Comparison of ENCODE assay signal across 20 cellular contexts in the genomic region with DNA sequence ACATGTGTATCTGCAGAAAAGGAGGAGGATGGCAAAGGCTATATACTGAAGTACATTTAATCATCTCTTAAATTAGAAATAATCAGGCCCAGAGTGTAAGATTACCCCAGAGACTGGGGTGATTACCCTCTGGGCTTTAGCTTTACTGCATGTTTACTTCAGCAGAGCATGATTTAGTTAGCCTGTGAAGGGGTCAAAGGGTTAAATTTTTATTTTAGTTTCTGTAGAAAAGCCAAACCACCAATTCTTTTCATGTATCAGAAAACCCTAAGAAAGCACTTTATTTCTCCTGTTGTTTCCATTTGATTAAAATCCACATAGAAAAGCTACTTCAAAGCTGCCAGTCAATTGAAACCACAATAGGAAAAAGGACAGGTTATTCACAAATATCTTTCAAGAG.
DNase-seq lines count a peak whose midpoint lies in the region; ATAC-seq and TF ChIP-seq lines count a peak whose summit lies in the region.
"Had no signal": no experiment of that assay in that cellular context is flagged by ENCODE, and none has a peak within 500 bp of the region (broad histone marks: within the 10 kb centered on the region; RNA-seq: fewer than 3 reads in every experiment).

No MANE protein-coding gene starts in this region.

- no peak overlapping the region for H3K4me3 Mint-ChIP-seq in activated T-helper 1 cell treated with anti-CD3 and anti-CD28 coated beads, Interleukin-12 subunit alpha, Interleukin-12 subunit beta, Interleukin-2, Interleukin-4 antibody, amounts not matched to agents 30 ng/mL and 10 ng/mL and 1 ng/mL, durations not matched to agents 14 hours and 24 hours and 36 hours
- H3K4me3 Mint-ChIP-seq in CD8-positive, alpha-beta T cell: no peak overlapping the region
- H3K4me3 Mint-ChIP-seq: H9 had no signal

- H3K36me3 ChIP-seq in HEK293 (ENCODE audit: control insufficient read depth in 2 of 2, insufficient read depth in 1 of 2, low read length in 2 of 2): no peaks in the 10 kb centered on the region
- H3K36me3 ChIP-seq in fibroblast of lung (ENCODE audit: control insufficient read depth, insufficient read depth, low read length): no peaks in the 10 kb centered on the region
- no peaks in the 10 kb centered on the region for H3K36me3 ChIP-seq in parathyroid adenoma (ENCODE audit: control insufficient read depth, insufficient read depth, low read length)
- no peaks in the 10 kb centered on the region for H3K36me3 ChIP-seq in CD8-positive, alpha-beta T cell (ENCODE audit: insufficient read depth, low read length)
- H3K36me3 ChIP-seq: MG63 had no signal

- H3K9ac ChIP-seq in fibroblast of lung (ENCODE audit: insufficient read depth, low read length) (no peak overlapping the region), parathyroid adenoma (no peak overlapping the region)
- H3K9ac ChIP-seq: GM23248 had no signal

- peaks cover 5% of the 10 kb centered on the region for H3K27me3 Mint-ChIP-seq in activated T-helper 1 cell treated with anti-CD3 and anti-CD28 coated beads, Interleukin-12 subunit alpha, Interleukin-12 subunit beta, Interleukin-2, Interleukin-4 antibody, amounts not matched to agents 30 ng/mL and 10 ng/mL and 1 ng/mL, durations not matched to agents 14 hours and 24 hours and 36 hours (ENCODE audit: insufficient read depth)
- peaks cover 13% of the 10 kb centered on the region for H3K27me3 Mint-ChIP-seq in CD8-positive, alpha-beta T cell (ENCODE audit: low read depth)

- H3K27ac Mint-ChIP-seq in activated T-helper 1 cell treated with anti-CD3 and anti-CD28 coated beads, Interleukin-12 subunit alpha, Interleukin-12 subunit beta, Interleukin-2, Interleukin-4 antibody, amounts not matched to agents 30 ng/mL and 10 ng/mL and 1 ng/mL, durations not matched to agents 14 hours and 24 hours and 36 hours: peak overlapping the region; percentile 61
- H3K27ac Mint-ChIP-seq in CD8-positive, alpha-beta T cell: no peak overlapping the region
- H3K27ac Mint-ChIP-seq: H9 had no signal

- H4K20me1 ChIP-seq in fibroblast of lung (ENCODE audit: control insufficient read depth, extremely low read depth, insufficient read depth, low read length): no peaks in the 10 kb centered on the region

- H3K27me3 ChIP-seq in fibroblast of lung (ENCODE audit: control insufficient read depth, insufficient read depth, low read length): no peaks in the 10 kb centered on the region
- no peaks in the 10 kb centered on the region for H3K27me3 ChIP-seq in parathyroid adenoma (ENCODE audit: control insufficient read depth, insufficient read depth, low read length)
- no peaks in the 10 kb centered on the region for H3K27me3 ChIP-seq in CD8-positive, alpha-beta T cell (ENCODE audit: insufficient read depth, low read length)
- H3K27me3 ChIP-seq: MG63 had no signal

- CTCF ChIA-PET in HEK293 (lab: Yijun Ruan, JAX): interaction anchor here (0.6 to 0.8 kb wide), 2 partner anchors 101 to 128 kb away, joined by 4 read pairs; no protein-coding TSS in a partner anchor
- CTCF ChIA-PET in CD8-positive, alpha-beta T cell (lab: Charles Lee): no interaction called here

- peaks cover 21% of the 10 kb centered on the region for H3K4me1 Mint-ChIP-seq in activated T-helper 1 cell treated with anti-CD3 and anti-CD28 coated beads, Interleukin-12 subunit alpha, Interleukin-12 subunit beta, Interleukin-2, Interleukin-4 antibody, amounts not matched to agents 30 ng/mL and 10 ng/mL and 1 ng/mL, durations not matched to agents 14 hours and 24 hours and 36 hours (ENCODE audit: low read depth)
- H3K4me1 Mint-ChIP-seq in CD8-positive, alpha-beta T cell (ENCODE audit: low read depth): no peaks in the 10 kb centered on the region

- no peak for DNase-seq in activated T-helper 1 cell treated with anti-CD3 and anti-CD28 coated beads, Interleukin-12 subunit alpha, Interleukin-12 subunit beta, Interleukin-2, Interleukin-4 antibody, amounts not matched to agents 30 ng/mL and 10 ng/mL and 1 ng/mL, durations not matched to agents 14 hours and 24 hours and 36 hours (ENCODE audit: low spot score)
- DNase-seq in fibroblast of lung (ENCODE audit: low read depth in 2 of 2) (peak; percentile 14 to 46), NCI-H1092 treated with DMSO at 0.1 percent for 48 hours (lab: John Stamatoyannopoulos, UW) (no peak)
- no peak for DNase-seq in CD8-positive, alpha-beta T cell
- DNase-seq: DMS79; GM23248; H9; Kasumi-1; MG63; NCI-H1417 treated with DMSO at 0.1 percent for 48 hours; NCI-H187 treated with DMSO at 0.1 percent for 48 hours; NCI-H2107; NCI-H69; NK-92 treated with Interleukin-12 subunit alpha and Interleukin-12 subunit beta, amount 100 ng/mL, for 24 hours; SIG-M5 had no signal

- POLR2A ChIA-PET in HEK293 (lab: Yijun Ruan, JAX): no interaction called here
- POLR2A ChIA-PET in CD8-positive, alpha-beta T cell (lab: Charles Lee): no interaction called here

- intact Hi-C loops in activated T-helper 1 cell treated with anti-CD3 and anti-CD28 coated beads, Interleukin-12 subunit alpha, Interleukin-12 subunit beta, Interleukin-2, Interleukin-4 antibody, amounts not matched to agents 30 ng/mL and 10 ng/mL and 1 ng/mL, durations not matched to agents 14 hours and 24 hours and 36 hours (cut with micrococcal nuclease): loop anchor here (2.0 to 5.0 kb wide), 2 partner anchors 102 to 230 kb away; partner anchors contain the start of gene LSM8
- intact Hi-C loops in CD8-positive, alpha-beta T cell (cut with DNase I, micrococcal nuclease): no loop called here

- ATAC-seq in CD8-positive, alpha-beta T cell: no peak
- ATAC-seq in HG02870 (IDR thresholded peaks at IDR 0.05; ENCODE audit: unreplicated experiment): no peak
- ATAC-seq in GM21381 (IDR thresholded peaks at IDR 0.05; ENCODE audit: unreplicated experiment): no peak

- H3K36me3 Mint-ChIP-seq in activated T-helper 1 cell treated with anti-CD3 and anti-CD28 coated beads, Interleukin-12 subunit alpha, Interleukin-12 subunit beta, Interleukin-2, Interleukin-4 antibody, amounts not matched to agents 30 ng/mL and 10 ng/mL and 1 ng/mL, durations not matched to agents 14 hours and 24 hours and 36 hours (ENCODE audit: low read depth): peaks cover 1% of the 10 kb centered on the region
- no peaks in the 10 kb centered on the region for H3K36me3 Mint-ChIP-seq in CD8-positive, alpha-beta T cell

- H2AFZ ChIP-seq in fibroblast of lung (ENCODE audit: low read length): no peak overlapping the region
- H2AFZ ChIP-seq in parathyroid adenoma: no peak overlapping the region
- H2AFZ ChIP-seq: GM23248 had no signal

- H3K4me2 ChIP-seq in fibroblast of lung (ENCODE audit: extremely low read depth, insufficient read depth, low read length) (no peak overlapping the region), parathyroid adenoma (ENCODE audit: low read length) (peak overlapping the region; percentile 63)

- peaks cover 7% of the 10 kb centered on the region for H3K9me3 Mint-ChIP-seq in activated T-helper 1 cell treated with anti-CD3 and anti-CD28 coated beads, Interleukin-12 subunit alpha, Interleukin-12 subunit beta, Interleukin-2, Interleukin-4 antibody, amounts not matched to agents 30 ng/mL and 10 ng/mL and 1 ng/mL, durations not matched to agents 14 hours and 24 hours and 36 hours
- H3K9me3 Mint-ChIP-seq in CD8-positive, alpha-beta T cell: no peaks in the 10 kb centered on the region
- H3K9me3 Mint-ChIP-seq: H9 had no signal

- no peaks in the 10 kb centered on the region for H3K9me3 ChIP-seq in HEK293 (ENCODE audit: control insufficient read depth, insufficient read depth, low read depth, low read length)
- H3K9me3 ChIP-seq in fibroblast of lung (ENCODE audit: control insufficient read depth, insufficient read depth, low read depth, low read length): no peaks in the 10 kb centered on the region
- H3K9me3 ChIP-seq in parathyroid adenoma (ENCODE audit: control insufficient read depth, low read length): no peaks in the 10 kb centered on the region
- H3K9me3 ChIP-seq in CD8-positive, alpha-beta T cell (ENCODE audit: low read length): no peaks in the 10 kb centered on the region
- H3K9me3 ChIP-seq: MG63 had no signal

- no peak overlapping the region for H3K27ac ChIP-seq in HEK293 (ENCODE audit: extremely low read depth, low read depth, low read length)
- H3K27ac ChIP-seq in fibroblast of lung (ENCODE audit: insufficient read depth, low read length): no peak overlapping the region
- peak overlapping the region; percentile 21 for H3K27ac ChIP-seq in parathyroid adenoma
- H3K27ac ChIP-seq in CD8-positive, alpha-beta T cell (ENCODE audit: low read depth, low read length): no peak overlapping the region
- H3K27ac ChIP-seq: C4-2B, GM23248 had no signal

- TF ChIP-seq CTCF in HEK293 (tag by site-specific recombination; IDR thresholded peaks at IDR 0.05) (no peak), fibroblast of lung (conservative IDR thresholded peaks at IDR 0.05 in 1 of 2, IDR thresholded peaks at IDR 0.05 in 1 of 2; ENCODE audit: low read depth in 1 of 2, low read length in 2 of 2) (no peak), parathyroid adenoma (IDR thresholded peaks at IDR 0.05) (no peak)
- no peak for TF ChIP-seq CTCF in CD8-positive, alpha-beta T cell (IDR thresholded peaks at IDR 0.05)

- H3K79me2 ChIP-seq in fibroblast of lung (ENCODE audit: control insufficient read depth, insufficient read depth, low read length) (no peaks in the 10 kb centered on the region), parathyroid adenoma (no peaks in the 10 kb centered on the region)

- no peak overlapping the region for H3K4me3 ChIP-seq in HEK293 (ENCODE audit: low read depth, low read length)
- H3K4me3 ChIP-seq in fibroblast of lung (replicated peaks in 1 of 4; ENCODE audit: control extremely low read depth in 1 of 4, insufficient read depth in 1 of 4, low read depth in 3 of 4, low read length in 4 of 4): no peak overlapping the region
- peak overlapping the region; percentile 11 for H3K4me3 ChIP-seq in parathyroid adenoma (ENCODE audit: low read depth, low read length)
- no peak overlapping the region for H3K4me3 ChIP-seq in CD8-positive, alpha-beta T cell (ENCODE audit: low read depth, low read length)
- H3K4me3 ChIP-seq: GM23248, MG63 had no signal

- H3K4me1 ChIP-seq in HEK293 (ENCODE audit: control insufficient read depth, insufficient read depth, low read length) (no peaks in the 10 kb centered on the region), fibroblast of lung (ENCODE audit: control insufficient read depth, extremely low read depth, insufficient read depth, low read length) (no peaks in the 10 kb centered on the region), parathyroid adenoma (peaks cover 14% of the 10 kb centered on the region)
- no peaks in the 10 kb centered on the region for H3K4me1 ChIP-seq in CD8-positive, alpha-beta T cell (ENCODE audit: insufficient read depth, low read length)

Comparison
In these comparisons a context has a peak if more than half of its experiments do, and no peak if none do; other contexts are left out.
1. DNase-seq: peak in fibroblast of lung (2 of 2); none in activated T-helper 1 cell treated with anti-CD3 and anti-CD28 coated beads, Interleukin-12 subunit alpha, Interleukin-12 subunit beta, Interleukin-2, Interleukin-4 antibody, amounts not matched to agents 30 ng/mL and 10 ng/mL and 1 ng/mL, durations not matched to agents 14 hours and 24 hours and 36 hours (single experiment), NCI-H1092 treated with DMSO at 0.1 percent for 48 hours (single experiment) and CD8-positive, alpha-beta T cell (0 of 7).